23 cellular contexts compared by ENCODE assay signal in the genomic region with DNA sequence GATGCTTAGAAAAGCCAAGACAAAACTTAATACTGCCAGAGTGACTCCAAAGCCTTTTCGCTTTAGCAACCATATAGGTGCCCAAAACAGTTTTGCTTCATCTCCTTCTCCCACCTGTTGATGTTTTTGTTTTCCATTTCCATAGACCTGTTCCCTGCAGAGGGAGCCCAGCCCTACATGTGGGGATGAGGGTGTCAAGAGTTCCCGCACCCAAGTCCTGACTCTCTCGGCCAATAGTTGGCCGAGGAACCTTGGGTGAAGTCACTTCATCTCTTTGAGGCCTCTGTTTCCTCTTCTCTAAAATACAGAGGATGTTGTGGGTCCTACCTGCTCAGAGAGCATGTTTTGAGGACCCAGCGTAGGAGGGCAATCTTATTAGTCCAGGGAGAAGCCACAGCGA. TPM values are rescaled to one million over a fixed set of nuclear protein-coding genes. Genes with fewer than 3 reads are reported as not detected.
DNase-seq lines count a peak whose midpoint lies in the region; ATAC-seq and TF ChIP-seq lines count a peak whose summit lies in the region.
"Had no signal": no experiment of that assay in that cellular context is flagged by ENCODE, and none has a peak within 500 bp of the region (broad histone marks: within the 10 kb centered on the region; RNA-seq: fewer than 3 reads in every experiment).

No MANE protein-coding gene starts in this region.

- H3K27ac ChIP-seq in Peyer's patch, result peak overlapping the region in 3 of 4 donors; percentile 5 to 52 (median 35)
- H3K27ac ChIP-seq in smooth muscle cell (ENCODE audit: low read depth), result no peak overlapping the region
- H3K27ac ChIP-seq: adrenal gland, colonic mucosa, SK-N-MC, tibial artery had no signal

- peak overlapping the region; percentile 92 for H3K27ac Mint-ChIP-seq in activated naive CD4-positive, alpha-beta T cell treated with anti-CD3 and anti-CD28 coated beads, Interleukin-2, amount 50 U/mL, for 24 hours
- H3K27ac Mint-ChIP-seq in activated naive CD8-positive, alpha-beta T cell treated with anti-CD3 and anti-CD28 coated beads, Interleukin-2, amount 10 ng/mL, durations not matched to agents 7 days and 5 days, result peak overlapping the region; percentile 89
- H3K27ac Mint-ChIP-seq in stimulated activated effector memory CD8-positive, alpha-beta T cell treated with anti-CD3 and anti-CD28 coated beads, Interleukin-12 subunit alpha, Interleukin-12 subunit beta, amount 100 ng/mL, for 72 hours, result peak overlapping the region; percentile 93

- H3K4me1 Mint-ChIP-seq in activated naive CD4-positive, alpha-beta T cell treated with anti-CD3 and anti-CD28 coated beads, Interleukin-2, amount 50 U/mL, for 24 hours, result peaks cover 76% of the 10 kb centered on the region
- peaks cover 63% of the 10 kb centered on the region for H3K4me1 Mint-ChIP-seq in activated naive CD8-positive, alpha-beta T cell treated with anti-CD3 and anti-CD28 coated beads, Interleukin-2, amount 10 ng/mL, durations not matched to agents 7 days and 5 days
- H3K4me1 Mint-ChIP-seq in stimulated activated effector memory CD8-positive, alpha-beta T cell treated with anti-CD3 and anti-CD28 coated beads, Interleukin-12 subunit alpha, Interleukin-12 subunit beta, amount 100 ng/mL, for 72 hours, result peaks cover 31% of the 10 kb centered on the region

- no peaks in the 10 kb centered on the region for H3K36me3 Mint-ChIP-seq in activated naive CD4-positive, alpha-beta T cell treated with anti-CD3 and anti-CD28 coated beads, Interleukin-2, amount 50 U/mL, for 24 hours
- H3K36me3 Mint-ChIP-seq in activated naive CD8-positive, alpha-beta T cell treated with anti-CD3 and anti-CD28 coated beads, Interleukin-2, amount 10 ng/mL, durations not matched to agents 7 days and 5 days, result no peaks in the 10 kb centered on the region
- H3K36me3 Mint-ChIP-seq in stimulated activated effector memory CD8-positive, alpha-beta T cell treated with anti-CD3 and anti-CD28 coated beads, Interleukin-12 subunit alpha, Interleukin-12 subunit beta, amount 100 ng/mL, for 72 hours, result peaks cover 7% of the 10 kb centered on the region

- no peak overlapping the region for H2AFZ ChIP-seq in smooth muscle cell (ENCODE audit: low read depth)

- no peak overlapping the region for H3K4me2 ChIP-seq in smooth muscle cell

- no peaks in the 10 kb centered on the region for H3K27me3 ChIP-seq in Peyer's patch
- H3K27me3 ChIP-seq in smooth muscle cell (ENCODE audit: low read depth), result no peaks in the 10 kb centered on the region
- H3K27me3 ChIP-seq: adrenal gland, colonic mucosa, tibial artery had no signal

- no peaks in the 10 kb centered on the region for H3K79me2 ChIP-seq in smooth muscle cell (ENCODE audit: low read depth)

- no peak overlapping the region for H3K9ac ChIP-seq in smooth muscle cell (ENCODE audit: low read depth)

- no peak for DNase-seq in activated naive CD4-positive, alpha-beta T cell treated with anti-CD3 and anti-CD28 coated beads, Interleukin-2, amount 50 U/mL, for 16 hours
- no peak for DNase-seq in Peyer's patch
- DNase-seq in activated naive CD8-positive, alpha-beta T cell treated with anti-CD3 and anti-CD28 coated beads, Interleukin-2, amount 10 ng/mL, durations not matched to agents 7 days and 5 days, result no peak
- DNase-seq in stimulated activated effector memory CD8-positive, alpha-beta T cell treated with anti-CD3 and anti-CD28 coated beads, Interleukin-12 subunit alpha, Interleukin-12 subunit beta, amount 100 ng/mL, for 72 hours (ENCODE audit: low spot score in 2 of 2), result no peak
- no peak for DNase-seq in inferior parietal cortex (ENCODE audit: extremely low spot score)
- no peak for DNase-seq in smooth muscle cell (lab: John Stamatoyannopoulos, UW; ENCODE audit: unreplicated experiment)
- DNase-seq: activated CD4-positive, CD25-positive, alpha-beta regulatory T cell; adrenal gland; colonic mucosa; COR-L47; DMS79; H9; NCI-H2171; NCI-H69; RPMI8226; stimulated activated CD4-positive, alpha-beta T cell treated with anti-CD3 and anti-CD28 coated beads, Interleukin-2, amount 100 ng/mL, for 48 hours; tibial artery had no signal

- no peak for ATAC-seq in activated naive CD8-positive, alpha-beta T cell treated with anti-CD3 and anti-CD28 coated beads, Interleukin-2, amount 10 ng/mL, durations not matched to agents 7 days and 5 days (ENCODE audit: low read depth)
- ATAC-seq in stimulated activated effector memory CD8-positive, alpha-beta T cell treated with anti-CD3 and anti-CD28 coated beads, Interleukin-12 subunit alpha, Interleukin-12 subunit beta, amount 100 ng/mL, for 72 hours, result no peak

- TF ChIP-seq POLR2A in Peyer's patch (IDR thresholded peaks at IDR 0.05), result no peak

- peaks cover 14% of the 10 kb centered on the region for H3F3A ChIP-seq in smooth muscle cell (ENCODE audit: low read depth)

- peak overlapping the region; percentile 49 for H3K4me3 Mint-ChIP-seq in activated naive CD4-positive, alpha-beta T cell treated with anti-CD3 and anti-CD28 coated beads, Interleukin-2, amount 50 U/mL, for 24 hours
- H3K4me3 Mint-ChIP-seq in activated naive CD8-positive, alpha-beta T cell treated with anti-CD3 and anti-CD28 coated beads, Interleukin-2, amount 10 ng/mL, durations not matched to agents 7 days and 5 days, result peak overlapping the region; percentile 71
- no peak overlapping the region for H3K4me3 Mint-ChIP-seq in stimulated activated effector memory CD8-positive, alpha-beta T cell treated with anti-CD3 and anti-CD28 coated beads, Interleukin-12 subunit alpha, Interleukin-12 subunit beta, amount 100 ng/mL, for 72 hours
- H3K4me3 Mint-ChIP-seq: H9 had no signal

- H3K9me3 Mint-ChIP-seq in activated naive CD4-positive, alpha-beta T cell treated with anti-CD3 and anti-CD28 coated beads, Interleukin-2, amount 50 U/mL, for 24 hours, result no peaks in the 10 kb centered on the region
- H3K9me3 Mint-ChIP-seq in activated naive CD8-positive, alpha-beta T cell treated with anti-CD3 and anti-CD28 coated beads, Interleukin-2, amount 10 ng/mL, durations not matched to agents 7 days and 5 days, result no peaks in the 10 kb centered on the region
- no peaks in the 10 kb centered on the region for H3K9me3 Mint-ChIP-seq in stimulated activated effector memory CD8-positive, alpha-beta T cell treated with anti-CD3 and anti-CD28 coated beads, Interleukin-12 subunit alpha, Interleukin-12 subunit beta, amount 100 ng/mL, for 72 hours

- H4K20me1 ChIP-seq in smooth muscle cell (ENCODE audit: low read depth), result no peaks in the 10 kb centered on the region

- H3K36me3 ChIP-seq in Peyer's patch, result no peaks in the 10 kb centered on the region
- no peaks in the 10 kb centered on the region for H3K36me3 ChIP-seq in smooth muscle cell (ENCODE audit: low read depth)
- H3K36me3 ChIP-seq: adrenal gland, colonic mucosa, tibial artery had no signal

- H3K9me3 ChIP-seq in Peyer's patch (no peaks in the 10 kb centered on the region), smooth muscle cell (replicated peaks; ENCODE audit: low read depth) (no peaks in the 10 kb centered on the region)
- H3K9me3 ChIP-seq: adrenal gland, colonic mucosa, tibial artery had no signal

- TF ChIP-seq CTCF in Peyer's patch (IDR thresholded peaks at IDR 0.05) (no peak), smooth muscle cell (IDR thresholded peaks at IDR 0.05; ENCODE audit: borderline replicate concordance, insufficient read depth, poor library complexity, severe bottlenecking) (no peak)

- POLR2A ChIA-PET in activated naive CD8-positive, alpha-beta T cell treated with anti-CD3 and anti-CD28 coated beads, Interleukin-2, amount 10 ng/mL, durations not matched to agents 7 days and 5 days (lab: Charles Lee), result interaction anchor here (0.6 to 4.3 kb wide), 3 partner anchors 40 to 71 kb away, joined by 4 to 34 read pairs (median 7); a partner anchor contains a TSS

- H3K4me1 ChIP-seq in Peyer's patch (peaks cover 5 to 23% (median 13%) of the 10 kb centered on the region in 4 donors), smooth muscle cell (ENCODE audit: low read depth) (peaks cover 39% of the 10 kb centered on the region)
- H3K4me1 ChIP-seq: adrenal gland, colonic mucosa had no signal

- H3K27me3 Mint-ChIP-seq in activated naive CD4-positive, alpha-beta T cell treated with anti-CD3 and anti-CD28 coated beads, Interleukin-2, amount 50 U/mL, for 24 hours, result no peaks in the 10 kb centered on the region
- H3K27me3 Mint-ChIP-seq in activated naive CD8-positive, alpha-beta T cell treated with anti-CD3 and anti-CD28 coated beads, Interleukin-2, amount 10 ng/mL, durations not matched to agents 7 days and 5 days, result no peaks in the 10 kb centered on the region

- no peak overlapping the region for H3K4me3 ChIP-seq in Peyer's patch
- H3K4me3 ChIP-seq in smooth muscle cell, result no peak overlapping the region
- H3K4me3 ChIP-seq: adrenal gland, colonic mucosa, SK-N-MC, skin epidermis, tibial artery had no signal

- WGBS in smooth muscle cell (ENCODE audit: low lambda C conversion rate), result 95% methylated on average over 6 of the region's 6 CpGs

RNA-seq across cellular contexts. Expression of a gene that starts 38.5 kb away (rescaled TPM):
- total RNA-seq in Peyer's patch, result 100 to 1,000 TPM in 1 of 4 donors, 10 to 100 TPM in 3; 27.1 to 139 (median 33.9) TPM
- total RNA-seq in activated naive CD8-positive, alpha-beta T cell treated with anti-CD3 and anti-CD28 coated beads, Interleukin-2, amount 10 ng/mL, durations not matched to agents 7 days and 5 days, result 100 to 1,000 TPM; 444 to 452 TPM
- 0.45 and 0.54 TPM in 2 replicates for total RNA-seq in smooth muscle cell
- 2.2 and 2.7 TPM in 2 replicates for polyA plus RNA-seq in smooth muscle cell
- total RNA-seq: fibroblast of lung, H9 had no signal
- polyA plus RNA-seq: fibroblast of lung had no signal

RNA-seq across cellular contexts. Expression of a gene that starts 53.1 kb away (rescaled TPM):
- total RNA-seq in Peyer's patch (1 to 10 TPM in 1 of 4 donors, under 1 TPM in 3; 0.18 to 1.5 (median 0.81) TPM), smooth muscle cell (0.36 and 0.63 TPM in 2 replicates)
- not detected for total RNA-seq in activated naive CD8-positive, alpha-beta T cell treated with anti-CD3 and anti-CD28 coated beads, Interleukin-2, amount 10 ng/mL, durations not matched to agents 7 days and 5 days
- 0.52 and 0.54 TPM in 2 replicates for polyA plus RNA-seq in smooth muscle cell
- total RNA-seq: fibroblast of lung, glomerular endothelial cell, lung microvascular endothelial cell had no signal
- polyA plus RNA-seq: fibroblast of lung had no signal

Comparison
In these comparisons a context has a peak if more than half of its experiments do, and no peak if none do; other contexts are left out.
1. RNA of a gene that starts 38.5 kb away (total RNA-seq): 444 to 452 TPM in activated naive CD8-positive, alpha-beta T cell treated with anti-CD3 and anti-CD28 coated beads, Interleukin-2, amount 10 ng/mL, durations not matched to agents 7 days and 5 days and 27.1 to 139 TPM in Peyer's patch; 0.45 to 0.54 TPM in smooth muscle cell; every median in the first group is over 10 times any median in the second.
2. Peak in every context shown above with its lines, with median percentiles within 50 percentile points of each other: H3K27ac Mint-ChIP-seq.